ENCODE assay signal across 1 cellular context in the genomic region with DNA sequence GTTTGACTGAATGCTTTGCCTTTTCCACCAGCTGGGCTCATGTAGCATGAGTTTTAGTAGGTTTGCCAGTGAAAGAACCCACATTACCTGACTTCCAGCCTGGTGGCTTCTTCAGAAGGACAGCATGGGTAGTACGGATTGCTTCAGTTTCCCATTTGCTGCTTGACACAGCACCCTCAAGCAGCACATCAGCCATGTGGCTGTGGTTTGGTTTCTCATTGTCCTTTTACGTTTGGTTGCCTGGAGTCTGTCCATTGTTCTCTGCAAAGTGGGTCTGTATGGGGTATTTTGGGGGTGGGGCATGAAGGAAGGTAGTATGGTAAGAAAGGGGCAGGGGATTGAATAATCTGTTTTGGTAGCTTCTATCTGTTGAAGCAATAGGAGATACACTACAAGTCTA.
TF ChIP-seq lines count a peak whose summit lies in the region.

No MANE protein-coding gene starts in this region.

TF ChIP-seq in H1, 55 proteins besides CTCF, POLR2A, EP300 and RAD21:
- TF ChIP-seq, protein P1, sequence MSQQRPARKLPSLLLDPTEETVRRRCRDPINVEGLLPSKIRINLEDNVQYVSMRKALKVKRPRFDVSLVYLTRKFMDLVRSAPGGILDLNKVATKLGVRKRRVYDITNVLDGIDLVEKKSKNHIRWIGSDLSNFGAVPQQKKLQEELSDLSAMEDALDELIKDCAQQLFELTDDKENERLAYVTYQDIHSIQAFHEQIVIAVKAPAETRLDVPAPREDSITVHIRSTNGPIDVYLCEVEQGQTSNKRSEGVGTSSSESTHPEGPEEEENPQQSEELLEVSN (IDR thresholded peaks at IDR 0.05) = peak; percentile 64
- TF ChIP-seq RNF2 (IDR thresholded peaks at IDR 0.05; ENCODE audit: borderline replicate concordance, low read depth, low read length, missing control alignments, poor library complexity, severe bottlenecking) = no peak
- TF ChIP-seq, protein P2, sequence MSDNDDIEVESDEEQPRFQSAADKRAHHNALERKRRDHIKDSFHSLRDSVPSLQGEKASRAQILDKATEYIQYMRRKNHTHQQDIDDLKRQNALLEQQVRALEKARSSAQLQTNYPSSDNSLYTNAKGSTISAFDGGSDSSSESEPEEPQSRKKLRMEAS (IDR thresholded peaks at IDR 0.05) = peak; percentile 89
- TF ChIP-seq CHD2 (IDR thresholded peaks at IDR 0.05; ENCODE audit: low read length) = no peak
- TF ChIP-seq BACH1 (IDR thresholded peaks at IDR 0.05; ENCODE audit: low read length) = no peak
- no peak for TF ChIP-seq HDAC2 (IDR thresholded peaks at IDR 0.05; ENCODE audit: borderline replicate concordance in 1 of 2, low read depth in 2 of 2, low read length in 2 of 2)
- TF ChIP-seq CEBPB (IDR thresholded peaks at IDR 0.05; ENCODE audit: low read depth, low read length) = no peak
